In genomic region chr3:167814441-167814951, GRCh38 we compare ENCODE assay signal across 11 cellular contexts.
DNase-seq lines count a peak whose midpoint lies in the region; ATAC-seq and TF ChIP-seq lines count a peak whose summit lies in the region.
"Had no signal": no experiment of that assay in that cellular context is flagged by ENCODE, and none has a peak within 500 bp of the region (broad histone marks: within the 10 kb centered on the region; RNA-seq: fewer than 3 reads in every experiment).

No MANE protein-coding gene starts in this region.

- H3K4me3 ChIP-seq in BJ (ENCODE audit: low read depth, low read length), result no peak overlapping the region
- no peak overlapping the region for H3K4me3 ChIP-seq in esophagus squamous epithelium

- H3K27ac ChIP-seq in esophagus squamous epithelium, result peak overlapping the region in 3 of 4 donors; percentile 24 to 46 (median 42)
- H3K27ac ChIP-seq: KMS-11 had no signal

- no peaks in the 10 kb centered on the region for H3K36me3 ChIP-seq in BJ (ENCODE audit: control insufficient read depth, insufficient read depth, low read length)
- H3K36me3 ChIP-seq in esophagus squamous epithelium, result no peaks in the 10 kb centered on the region

- CTCF ChIA-PET in BJ (lab: Yijun Ruan, JAX), result no interaction called here

- no peak for TF ChIP-seq CTCF in BJ (IDR thresholded peaks at IDR 0.05; ENCODE audit: insufficient read depth, low read depth, low read length)
- TF ChIP-seq CTCF in esophagus squamous epithelium (IDR thresholded peaks at IDR 0.05), result no peak
- no peak for TF ChIP-seq CTCF in omental fat pad (IDR thresholded peaks at IDR 0.05)

- H3K27me3 ChIP-seq in BJ (ENCODE audit: control insufficient read depth, insufficient read depth, low read length) (no peaks in the 10 kb centered on the region), esophagus squamous epithelium (no peaks in the 10 kb centered on the region)

- peaks cover 0 to 34% (median 8%) of the 10 kb centered on the region in 3 donors for H3K4me1 ChIP-seq in esophagus squamous epithelium

- no peak for TF ChIP-seq POLR2A in esophagus squamous epithelium (IDR thresholded peaks at IDR 0.05)

- H3K9me3 ChIP-seq in esophagus squamous epithelium, result no peaks in the 10 kb centered on the region

- intact Hi-C loops in esophagus squamous epithelium (cut with DNase I), result no loop called here

- POLR2A ChIA-PET in BJ (lab: Charles Lee), result no interaction called here

- 9 to 23% methylated on average over 4 of the region's 4 CpGs for WGBS in esophagus squamous epithelium, 2 donors

- DNase-seq in BJ (ENCODE audit: low read depth) (peak; percentile 47), NCI-H774 (lab: John Stamatoyannopoulos, UW) (peak; percentile 71), esophagus squamous epithelium (lab: John Stamatoyannopoulos, UW) (no peak), omental fat pad (ENCODE audit: low spot score) (no peak), NCI-H526 (lab: John Stamatoyannopoulos, UW) (no peak)
- DNase-seq in central memory CD4-positive, alpha-beta T cell, result no peak
- DNase-seq in stimulated activated CD4-positive, alpha-beta T cell treated with anti-CD3 and anti-CD28 coated beads, Interleukin-15, amount 100 ng/mL, for 24 hours, result no peak
- DNase-seq: activated effector memory CD4-positive, alpha-beta T cell treated with Interleukin-2 at 50 U/mL for 16 hours; small intestine had no signal

- ATAC-seq in omental fat pad (ENCODE audit: low FRiP score) (peak; percentile 44), HG02588 (IDR thresholded peaks at IDR 0.05; ENCODE audit: unreplicated experiment) (no peak)

Comparison
In these comparisons a context has a peak if more than half of its experiments do, and no peak if none do; other contexts are left out.
1. DNase-seq: peak in BJ (single experiment) and NCI-H774 (single experiment); none in esophagus squamous epithelium (single experiment), omental fat pad (single experiment), NCI-H526 (0 of 2), central memory CD4-positive, alpha-beta T cell (single experiment) and stimulated activated CD4-positive, alpha-beta T cell treated with anti-CD3 and anti-CD28 coated beads, Interleukin-15, amount 100 ng/mL, for 24 hours (single experiment).